12 cellular contexts compared by ENCODE assay signal in genomic region chr2:154370873-154371272, GRCh38.
A peak's percentile ranks its signal among the peaks of the same experiment; 100 is the strongest.
DNase-seq lines count a peak whose midpoint lies in the region; ATAC-seq and TF ChIP-seq lines count a peak whose summit lies in the region.
"Had no signal": no experiment of that assay in that cellular context is flagged by ENCODE, and none has a peak within 500 bp of the region (broad histone marks: within the 10 kb centered on the region; RNA-seq: fewer than 3 reads in every experiment).

No MANE protein-coding gene starts in this region.

- no peak overlapping the region for H3K27ac Mint-ChIP-seq in GM23338
- H3K27ac Mint-ChIP-seq: CD4-positive, alpha-beta memory T cell had no signal

- H2AK5ac ChIP-seq in mesendoderm (ENCODE audit: low read length): no peak overlapping the region

- no peak overlapping the region for H4K5ac ChIP-seq in mesendoderm (ENCODE audit: low read length)

- H2BK5ac ChIP-seq in mesendoderm (ENCODE audit: low read length): no peak overlapping the region

- H4K8ac ChIP-seq in mesendoderm (ENCODE audit: low read depth, low read length): no peak overlapping the region

- H3K4me3 ChIP-seq in GM23338 (no peak overlapping the region), mesendoderm (ENCODE audit: low read length) (no peak overlapping the region), HAP-1 (no peak overlapping the region)
- H3K4me3 ChIP-seq: A549 had no signal

- H3K9me3 Mint-ChIP-seq in GM23338: no peaks in the 10 kb centered on the region; the same call in 2 of the 3 replicates

- H3K18ac ChIP-seq in mesendoderm (ENCODE audit: low read length): no peak overlapping the region

- no peak for TF ChIP-seq CTCF in GM23338 (conservative IDR thresholded peaks at IDR 0.05; ENCODE audit: low read depth in 2 of 2)

- H3K9me3 ChIP-seq in HAP-1: no peaks in the 10 kb centered on the region
- H3K9me3 ChIP-seq: A549, BE2C had no signal

- H3K27me3 ChIP-seq in GM23338 (ENCODE audit: insufficient read depth): no peaks in the 10 kb centered on the region
- H3K27me3 ChIP-seq in mesendoderm (ENCODE audit: insufficient read depth, low read length, poor library complexity): no peaks in the 10 kb centered on the region
- no peaks in the 10 kb centered on the region for H3K27me3 ChIP-seq in HAP-1 (ENCODE audit: low read depth)
- H3K27me3 ChIP-seq: BE2C had no signal

- H3K27ac ChIP-seq in GM23338 (ENCODE audit: low read depth): no peak overlapping the region
- no peak overlapping the region for H3K27ac ChIP-seq in mesendoderm (ENCODE audit: low read depth, low read length)
- H3K27ac ChIP-seq: A549, C4-2B had no signal

- no peak overlapping the region for H3K23ac ChIP-seq in mesendoderm (ENCODE audit: low read length)

- peak; percentile 84 for ATAC-seq in GM23338
- no peak for ATAC-seq in GM18861 (IDR thresholded peaks at IDR 0.05; ENCODE audit: unreplicated experiment)
- ATAC-seq: A549 had no signal

- H3K9ac ChIP-seq in mesendoderm (ENCODE audit: low read length): no peak overlapping the region

- DNase-seq in GM23338 (ENCODE audit: low spot score) (peak; percentile 70), NCI-H69 (lab: John Stamatoyannopoulos, UW) (peak; percentile 15), iPS DF 19.7 (ENCODE audit: low read depth, low spot score) (peak; percentile 67), mesendoderm (peak; percentile 80), globus pallidus (ENCODE audit: low spot score) (no peak), HAP-1 (ENCODE audit: low spot score in 2 of 2) (no peak)
- DNase-seq: BE2C; CD4-positive, alpha-beta memory T cell; DMS79 had no signal

- no peak overlapping the region for H3K4me3 Mint-ChIP-seq in GM23338
- H3K4me3 Mint-ChIP-seq: CD4-positive, alpha-beta memory T cell had no signal

- no peaks in the 10 kb centered on the region for H3F3A ChIP-seq in GM23338 (replicated peaks; ENCODE audit: low read depth)

- no peaks in the 10 kb centered on the region for H3K79me1 ChIP-seq in mesendoderm (ENCODE audit: low read length)

- peaks cover 19% of the 10 kb centered on the region for H3K4me1 Mint-ChIP-seq in GM23338
- H3K4me1 Mint-ChIP-seq: CD4-positive, alpha-beta memory T cell had no signal

- H3K36me3 ChIP-seq in GM23338 (ENCODE audit: insufficient read depth): no peaks in the 10 kb centered on the region
- no peaks in the 10 kb centered on the region for H3K36me3 ChIP-seq in mesendoderm (ENCODE audit: control insufficient read depth, insufficient read depth, low read length)
- H3K36me3 ChIP-seq in HAP-1 (replicated peaks): no peaks in the 10 kb centered on the region
- H3K36me3 ChIP-seq: BE2C had no signal

- H3K79me2 ChIP-seq in GM23338 (replicated peaks; ENCODE audit: insufficient read depth) (no peaks in the 10 kb centered on the region), mesendoderm (ENCODE audit: control insufficient read depth, insufficient read depth, low read length) (no peaks in the 10 kb centered on the region)

- H2AFZ ChIP-seq in GM23338: no peak overlapping the region

- no peak overlapping the region for H3K4ac ChIP-seq in mesendoderm (ENCODE audit: low read depth, low read length)

- H3K36me3 Mint-ChIP-seq in GM23338 (ENCODE audit: low read depth): no peaks in the 10 kb centered on the region
- H3K36me3 Mint-ChIP-seq: CD4-positive, alpha-beta memory T cell had no signal

- in situ Hi-C loops in HAP-1 (cut with MboI; ENCODE audit: low sequenced_read_pairs): loop anchor here (25.0 kb wide), 1 partner anchor 584 kb away; no protein-coding TSS in a partner anchor

- no peak overlapping the region for H2BK120ac ChIP-seq in mesendoderm (ENCODE audit: low read depth, low read length)

- H3K9me2 ChIP-seq in GM23338 (ENCODE audit: insufficient read depth): 0 out of 2 replicates have a peak, but pooled peaks cover 7% of the 10 kb centered on the region

- H4K20me1 ChIP-seq in GM23338 (replicated peaks; ENCODE audit: insufficient read depth): no peaks in the 10 kb centered on the region

- H3K4me1 ChIP-seq in GM23338 (ENCODE audit: insufficient read depth) (no peaks in the 10 kb centered on the region), mesendoderm (ENCODE audit: control insufficient read depth, low read depth, low read length) (peaks cover 2% of the 10 kb centered on the region), HAP-1 (0 out of 2 replicates have a peak, but pooled peaks cover 3% of the 10 kb centered on the region)
- H3K4me1 ChIP-seq: A549, BE2C had no signal

- no peak overlapping the region for H3K56ac ChIP-seq in mesendoderm (ENCODE audit: low read length)

- no peaks in the 10 kb centered on the region for H3K27me3 Mint-ChIP-seq in GM23338 (ENCODE audit: insufficient read depth, low read depth, poor library complexity)
- H3K27me3 Mint-ChIP-seq: CD4-positive, alpha-beta memory T cell had no signal

- H2BK15ac ChIP-seq in mesendoderm (replicated peaks; ENCODE audit: low read depth): no peak overlapping the region

- no peak overlapping the region for H3K4me2 ChIP-seq in GM23338
- no peak overlapping the region for H3K4me2 ChIP-seq in mesendoderm (ENCODE audit: low read length)
- H3K4me2 ChIP-seq: A549 had no signal

TF ChIP-seq in GM23338, 12 proteins besides CTCF, POLR2A, EP300 and RAD21:
- TF ChIP-seq CREB1 (CRISPR knock-in tag; IDR thresholded peaks at IDR 0.05; ENCODE audit: low read depth) (no peak), ZNF462 (CRISPR knock-in tag; IDR thresholded peaks at IDR 0.05) (peak; percentile 81), STAT1 (IDR thresholded peaks at IDR 0.05; ENCODE audit: unreplicated experiment) (no peak), ZNF114 (CRISPR knock-in tag; IDR thresholded peaks at IDR 0.05) (0 out of 2 replicates have a peak, but pooled peaks have one; percentile 65)
TF ChIP-seq in GM23338: peak in this region for 2.

Comparison
In these comparisons a context has a peak if more than half of its experiments do, and no peak if none do; other contexts are left out.
1. DNase-seq: peak in GM23338 (single experiment), NCI-H69 (single experiment), iPS DF 19.7 (single experiment) and mesendoderm (single experiment); none in globus pallidus (single experiment) and HAP-1 (0 of 2).